ENCODE assay signal across 8 cellular contexts in genomic region chr1:218361298-218362065, GRCh38. TPM values are rescaled to one million over a fixed set of nuclear protein-coding genes. Genes with fewer than 3 reads are reported as not detected.
DNase-seq lines count a peak whose midpoint lies in the region; ATAC-seq and TF ChIP-seq lines count a peak whose summit lies in the region.

No MANE protein-coding gene starts in this region.

- DNase-seq in DMS53 (lab: John Stamatoyannopoulos, UW) (peak; percentile 69), LNCaP clone FGC (ENCODE audit: low read depth) (no peak), adipocyte (ENCODE audit: low read depth) (peak; percentile 58), lung microvascular endothelial cell (ENCODE audit: low read depth in 2 of 2) (peak; percentile 59 to 82), amygdala (lab: John Stamatoyannopoulos, UW) (no peak), islet precursor cell (no peak)
- no peak for DNase-seq in stimulated activated CD4-positive, alpha-beta T cell treated with anti-CD3 and anti-CD28 coated beads, Interleukin-2, amount 100 ng/mL, for 24 hours

- peaks cover 14% of the 10 kb centered on the region for H3K4me1 ChIP-seq in adipocyte (ENCODE audit: control insufficient read depth, insufficient read depth, low read length)

- no peak for ATAC-seq in GM21723 (IDR thresholded peaks at IDR 0.05; ENCODE audit: unreplicated experiment)

- H3K36me3 ChIP-seq in adipocyte (ENCODE audit: control insufficient read depth, insufficient read depth, low read length, severe bottlenecking) = no peaks in the 10 kb centered on the region

- no peak overlapping the region for H3K9ac ChIP-seq in adipocyte (ENCODE audit: low read length)

- H3K4me3 ChIP-seq in LNCaP clone FGC (ENCODE audit: low read depth, low read length) (no peak overlapping the region), adipocyte (ENCODE audit: low read length) (no peak overlapping the region)

- peak; percentile 31 for TF ChIP-seq CTCF in LNCaP clone FGC (IDR thresholded peaks at IDR 0.05; ENCODE audit: control insufficient read depth, extremely low read depth, insufficient read depth)

- no peaks in the 10 kb centered on the region for H3K27me3 ChIP-seq in adipocyte (replicated peaks; ENCODE audit: control insufficient read depth, insufficient read depth, low read length)

- H3K9me3 ChIP-seq in adipocyte (ENCODE audit: control insufficient read depth, low read length) = no peaks in the 10 kb centered on the region

RNA-seq across cellular contexts. Expression of gene TGFB2, which starts 16.3 kb away (rescaled TPM):
- 13.5 and 122 TPM in 2 replicates for total RNA-seq in lung microvascular endothelial cell

Comparison
In these comparisons a context has a peak if more than half of its experiments do, and no peak if none do; other contexts are left out.
1. DNase-seq: peak in DMS53 (single experiment), adipocyte (single experiment) and lung microvascular endothelial cell (2 of 2); none in LNCaP clone FGC (single experiment), amygdala (0 of 56), islet precursor cell (single experiment) and stimulated activated CD4-positive, alpha-beta T cell treated with anti-CD3 and anti-CD28 coated beads, Interleukin-2, amount 100 ng/mL, for 24 hours (0 of 2).